25 cellular contexts compared by ENCODE assay signal in genomic region chr13:98915563-98916348, GRCh38.
A peak's percentile ranks its signal among the peaks of the same experiment; 100 is the strongest.
DNase-seq lines count a peak whose midpoint lies in the region; ATAC-seq, FAIRE-seq and TF ChIP-seq lines count a peak whose summit lies in the region.
"Had no signal": no experiment of that assay in that cellular context is flagged by ENCODE, and none has a peak within 500 bp of the region (broad histone marks: within the 10 kb centered on the region; RNA-seq: fewer than 3 reads in every experiment).

No MANE protein-coding gene starts in this region.

- H3K79me2 ChIP-seq in Karpas-422 (ENCODE audit: low read length) (no peaks in the 10 kb centered on the region), keratinocyte (ENCODE audit: control insufficient read depth, insufficient read depth, low read length) (no peaks in the 10 kb centered on the region), SK-N-SH (ENCODE audit: insufficient read depth) (no peaks in the 10 kb centered on the region)

- 75 to 82% (median 75%) methylated on average over 6 of the region's 6 CpGs for WGBS in heart left ventricle, 4 donors
- WGBS in SK-N-SH (ENCODE audit: low lambda C conversion rate), result 82% methylated on average over 6 of the region's 6 CpGs

- intact Hi-C loops in left ventricle myocardium superior (cut with micrococcal nuclease), result no loop called here
- intact Hi-C loops in heart left ventricle (cut with DNase I), result loop anchor here in 5 of 10 donors (5.0 to 10.0 kb wide), 4 partner anchors 49 to 62 kb away; partner anchors contain the start of gene DOCK9 (in 3 of the 5)
- intact Hi-C loops in upper lobe of right lung (cut with DNase I), result no loop called here

- no peaks in the 10 kb centered on the region for H3K9me3 ChIP-seq in heart left ventricle
- H3K9me3 ChIP-seq in Karpas-422 (ENCODE audit: low read length), result no peaks in the 10 kb centered on the region
- no peaks in the 10 kb centered on the region for H3K9me3 ChIP-seq in keratinocyte (ENCODE audit: control insufficient read depth, low read depth, low read length)
- no peaks in the 10 kb centered on the region for H3K9me3 ChIP-seq in upper lobe of right lung
- H3K9me3 ChIP-seq in SK-N-SH, result no peaks in the 10 kb centered on the region
- H3K9me3 ChIP-seq: BLaER1, upper lobe of left lung had no signal

- H3K4me3 ChIP-seq in heart left ventricle, result no peak overlapping the region
- H3K4me3 ChIP-seq in Karpas-422 (ENCODE audit: low read length), result no peak overlapping the region
- no peak overlapping the region for H3K4me3 ChIP-seq in keratinocyte (ENCODE audit: control insufficient read depth in 2 of 3, extremely low read depth in 1 of 3, insufficient read depth in 2 of 3, low read depth in 1 of 3, low read length in 3 of 3)
- H3K4me3 ChIP-seq in upper lobe of right lung, result no peak overlapping the region
- no peak overlapping the region for H3K4me3 ChIP-seq in SK-N-SH (ENCODE audit: low read depth in 2 of 2, low read length in 1 of 2)
- H3K4me3 ChIP-seq: BLaER1, GM23338, upper lobe of left lung had no signal

- no peaks in the 10 kb centered on the region for H3F3A ChIP-seq in SK-N-SH (replicated peaks; ENCODE audit: insufficient read depth)

- H3K9me2 ChIP-seq in Karpas-422 (replicated peaks; ENCODE audit: insufficient read depth, low read length), result no peaks in the 10 kb centered on the region
- H3K9me2 ChIP-seq in SK-N-SH, result no peaks in the 10 kb centered on the region

- TF ChIP-seq CTCF in heart left ventricle (IDR thresholded peaks at IDR 0.05) (no peak), keratinocyte (optimal IDR thresholded peaks at IDR 0.05 in 1 of 3, IDR thresholded peaks at IDR 0.05 in 1 of 3, conservative IDR thresholded peaks at IDR 0.05 in 1 of 3; ENCODE audit: extremely low read depth in 1 of 3, insufficient read depth in 2 of 3, low read length in 3 of 3) (no peak), upper lobe of right lung (IDR thresholded peaks at IDR 0.05) (no peak), SK-N-SH (IDR thresholded peaks at IDR 0.05) (no peak)

- no peak overlapping the region for H3K4me2 ChIP-seq in Karpas-422 (ENCODE audit: low read depth, low read length, poor library complexity, severe bottlenecking)
- H3K4me2 ChIP-seq in keratinocyte (ENCODE audit: control insufficient read depth, extremely low read depth, insufficient read depth, low read depth, low read length), result no peak overlapping the region
- no peak overlapping the region for H3K4me2 ChIP-seq in SK-N-SH
- H3K4me2 ChIP-seq: BLaER1, GM23338 had no signal

- H4K20me1 ChIP-seq in Karpas-422 (ENCODE audit: insufficient read depth, low read depth, low read length), result no peaks in the 10 kb centered on the region
- no peaks in the 10 kb centered on the region for H4K20me1 ChIP-seq in keratinocyte (ENCODE audit: control insufficient read depth, extremely low read depth, insufficient read depth, low read length)
- no peaks in the 10 kb centered on the region for H4K20me1 ChIP-seq in SK-N-SH (ENCODE audit: insufficient read depth)
- H4K20me1 ChIP-seq: BLaER1 had no signal

- POLR2A ChIA-PET in SK-N-SH (lab: Yijun Ruan, JAX), result no interaction called here

- no peak for TF ChIP-seq RAD21 in SK-N-SH (IDR thresholded peaks at IDR 0.05; ENCODE audit: low read length)

- CTCF ChIA-PET in SK-N-SH (lab: Yijun Ruan, JAX), result no interaction called here

- ATAC-seq in left ventricle myocardium superior, result peak; percentile 40
- no peak for ATAC-seq in heart left ventricle
- ATAC-seq in upper lobe of right lung, result peak; percentile 73
- no peak for ATAC-seq in GM21515 (IDR thresholded peaks at IDR 0.05; ENCODE audit: unreplicated experiment)
- ATAC-seq: GM23338; natural killer cell; stimulated activated naive B cell treated with anti-CD40 and anti-IgM and Interleukin-4, amounts not matched to agents 10 μg/mL and 1 μg/mL and 100 μg/mL, for 72 hours had no signal

- H3K36me3 ChIP-seq in heart left ventricle, result peaks cover 0 to 41% (median 8%) of the 10 kb centered on the region in 9 donors
- H3K36me3 ChIP-seq in Karpas-422 (ENCODE audit: insufficient read depth, low read length), result no peaks in the 10 kb centered on the region
- peaks cover 12 to 16% of the 10 kb centered on the region in 2 experiments for H3K36me3 ChIP-seq in keratinocyte (ENCODE audit: control insufficient read depth in 2 of 2, extremely low read depth in 1 of 2, insufficient read depth in 2 of 2, low read length in 2 of 2)
- H3K36me3 ChIP-seq in upper lobe of right lung, result peaks cover 5% of the 10 kb centered on the region
- no peaks in the 10 kb centered on the region for H3K36me3 ChIP-seq in SK-N-SH (replicated peaks in 1 of 2; ENCODE audit: control insufficient read depth in 1 of 2, insufficient read depth in 2 of 2, low read length in 1 of 2)
- H3K36me3 ChIP-seq: BLaER1 had no signal

- FAIRE-seq in keratinocyte (lab: Jason Lieb, UNC), result peak; percentile 29
- FAIRE-seq: endothelial cell of umbilical vein, TTC549 had no signal

- H3K27ac ChIP-seq in heart left ventricle (peak overlapping the region in 2 of 12 donors; percentile 4 to 6), Karpas-422 (ENCODE audit: low read length) (no peak overlapping the region), keratinocyte (ENCODE audit: control insufficient read depth, insufficient read depth, low read length) (no peak overlapping the region), upper lobe of right lung (no peak overlapping the region), SK-N-SH (ENCODE audit: low read depth in 2 of 2, low read length in 1 of 2) (no peak overlapping the region)
- H3K27ac ChIP-seq: BLaER1 had no signal

- no peaks in the 10 kb centered on the region for H3K27me3 ChIP-seq in heart left ventricle
- H3K27me3 ChIP-seq in Karpas-422 (ENCODE audit: low read length), result no peaks in the 10 kb centered on the region
- no peaks in the 10 kb centered on the region for H3K27me3 ChIP-seq in keratinocyte (ENCODE audit: control insufficient read depth, extremely low read depth, insufficient read depth, low read length)
- H3K27me3 ChIP-seq in upper lobe of right lung, result no peaks in the 10 kb centered on the region
- no peaks in the 10 kb centered on the region for H3K27me3 ChIP-seq in SK-N-SH (ENCODE audit: insufficient read depth)
- H3K27me3 ChIP-seq: BLaER1, upper lobe of left lung had no signal

- dilution Hi-C loops in keratinocyte (cut with MboI; ENCODE audit: extremely low pct_ligation_motif_present, low sequenced_read_pairs), result no loop called here

- DNase-seq in left ventricle myocardium superior (no peak), heart left ventricle (no peak), Karpas-422 (peak; percentile 19), keratinocyte (ENCODE audit: low read depth, low spot score) (no peak), upper lobe of right lung (no peak), SK-N-SH (no peak)
- no peak for DNase-seq in stimulated activated CD4-positive, alpha-beta T cell treated with anti-CD3 and anti-CD28 coated beads, Interleukin-4, amount 100 ng/mL, for 4 hours
- DNase-seq: activated CD4-positive, alpha-beta T cell treated with anti-CD3 and anti-CD28 coated beads, Interleukin-2, amount 50 U/mL, for 4 hours; activated naive CD4-positive, alpha-beta T cell treated with anti-CD3 and anti-CD28 coated beads, Interleukin-2, amount 50 U/mL, for 16 hours; amygdala; DMS53; GF-D8; natural killer cell; NCI-H1105; NCI-H187; NCI-H2171 treated with DMSO at 0.1 percent for 48 hours; NCI-H510A; RPMI8226; stimulated activated naive B cell treated with anti-CD40 and anti-IgM and Interleukin-4, amounts not matched to agents 10 μg/mL and 1 μg/mL and 100 μg/mL, for 72 hours; upper lobe of left lung had no signal

- TF ChIP-seq POLR2A in heart left ventricle (IDR thresholded peaks at IDR 0.05), result no peak

- TF ChIP-seq EP300 in SK-N-SH (IDR thresholded peaks at IDR 0.05; ENCODE audit: borderline replicate concordance in 1 of 2, low read depth in 1 of 2, low read length in 1 of 2), result no peak

- H3K4me1 ChIP-seq in heart left ventricle, result peaks cover 0 to 66% (median 33%) of the 10 kb centered on the region in 12 donors
- no peaks in the 10 kb centered on the region for H3K4me1 ChIP-seq in Karpas-422 (ENCODE audit: low read length)
- H3K4me1 ChIP-seq in keratinocyte (ENCODE audit: control insufficient read depth, extremely low read depth, insufficient read depth, low read length), result peaks cover 5% of the 10 kb centered on the region
- peaks cover 5% of the 10 kb centered on the region for H3K4me1 ChIP-seq in upper lobe of right lung
- H3K4me1 ChIP-seq in SK-N-SH (ENCODE audit: control insufficient read depth in 1 of 2, insufficient read depth in 2 of 2, low read depth in 1 of 2, low read length in 1 of 2), result peaks cover 2 to 3% of the 10 kb centered on the region in 2 experiments; a peak in 2 of 4 replicates

- H3K9ac ChIP-seq in Karpas-422 (ENCODE audit: low read length), result no peak overlapping the region
- no peak overlapping the region for H3K9ac ChIP-seq in keratinocyte (ENCODE audit: control insufficient read depth, extremely low read depth, insufficient read depth, low read length)
- no peak overlapping the region for H3K9ac ChIP-seq in SK-N-SH
- H3K9ac ChIP-seq: BLaER1 had no signal

- H3K9me1 ChIP-seq in keratinocyte (ENCODE audit: control insufficient read depth, extremely low read depth, insufficient read depth, low read length), result no peaks in the 10 kb centered on the region

- no peak overlapping the region for H2AFZ ChIP-seq in Karpas-422 (ENCODE audit: low read length)
- no peak overlapping the region for H2AFZ ChIP-seq in keratinocyte (ENCODE audit: control insufficient read depth, low read length)
- no peak overlapping the region for H2AFZ ChIP-seq in SK-N-SH (ENCODE audit: low read depth)
- H2AFZ ChIP-seq: GM23338 had no signal

TF ChIP-seq in SK-N-SH, 30 proteins besides CTCF, POLR2A, EP300 and RAD21 (continues in another document):
- no peak for TF ChIP-seq EZH2phosphoT487 (IDR thresholded peaks at IDR 0.05; ENCODE audit: borderline replicate concordance, low read depth)
- no peak for TF ChIP-seq JUND (IDR thresholded peaks at IDR 0.05)
- no peak for TF ChIP-seq CHD2 (IDR thresholded peaks at IDR 0.05; ENCODE audit: low read length, partially characterized antibody)
- TF ChIP-seq YY1 (IDR thresholded peaks at IDR 0.05; ENCODE audit: low read depth), result no peak
- TF ChIP-seq MEF2A (IDR thresholded peaks at IDR 0.05; ENCODE audit: borderline replicate concordance, low read depth), result no peak
- no peak for TF ChIP-seq IRF3 (IDR thresholded peaks at IDR 0.05; ENCODE audit: low read depth, low read length)
- TF ChIP-seq TCF12 (IDR thresholded peaks at IDR 0.05), result no peak

Comparison
In these comparisons a context has a peak if more than half of its experiments do, and no peak if none do; other contexts are left out.
1. ATAC-seq: peak in left ventricle myocardium superior (single experiment) and upper lobe of right lung (single experiment); none in heart left ventricle (0 of 4) and GM21515 (single experiment).